1 cellular context compared by ENCODE assay signal in the genomic region with DNA sequence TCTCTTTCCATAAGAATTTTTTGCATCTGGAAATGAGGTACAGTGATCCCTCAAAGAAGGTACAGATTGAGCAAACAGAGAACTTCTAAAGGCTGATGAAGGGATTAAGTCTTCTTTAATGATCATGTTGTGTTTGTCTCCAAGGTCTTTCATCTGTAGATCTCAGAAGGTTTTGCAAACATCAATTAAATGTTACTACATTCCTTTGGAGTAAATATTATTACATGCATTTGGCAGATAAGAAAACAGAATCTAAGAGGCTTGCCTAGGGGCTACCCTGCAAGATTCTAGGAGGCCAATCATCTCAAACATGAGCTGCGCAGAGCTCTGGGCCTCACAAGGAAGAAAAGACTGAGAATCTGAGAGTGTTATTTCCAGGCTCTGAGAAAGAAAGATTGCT.
TF ChIP-seq lines count a peak whose summit lies in the region.

No MANE protein-coding gene starts in this region.

TF ChIP-seq in HepG2, 621 proteins besides CTCF, POLR2A, EP300 and RAD21 (continued from another document and continues in another):
- TF ChIP-seq, protein P1, sequence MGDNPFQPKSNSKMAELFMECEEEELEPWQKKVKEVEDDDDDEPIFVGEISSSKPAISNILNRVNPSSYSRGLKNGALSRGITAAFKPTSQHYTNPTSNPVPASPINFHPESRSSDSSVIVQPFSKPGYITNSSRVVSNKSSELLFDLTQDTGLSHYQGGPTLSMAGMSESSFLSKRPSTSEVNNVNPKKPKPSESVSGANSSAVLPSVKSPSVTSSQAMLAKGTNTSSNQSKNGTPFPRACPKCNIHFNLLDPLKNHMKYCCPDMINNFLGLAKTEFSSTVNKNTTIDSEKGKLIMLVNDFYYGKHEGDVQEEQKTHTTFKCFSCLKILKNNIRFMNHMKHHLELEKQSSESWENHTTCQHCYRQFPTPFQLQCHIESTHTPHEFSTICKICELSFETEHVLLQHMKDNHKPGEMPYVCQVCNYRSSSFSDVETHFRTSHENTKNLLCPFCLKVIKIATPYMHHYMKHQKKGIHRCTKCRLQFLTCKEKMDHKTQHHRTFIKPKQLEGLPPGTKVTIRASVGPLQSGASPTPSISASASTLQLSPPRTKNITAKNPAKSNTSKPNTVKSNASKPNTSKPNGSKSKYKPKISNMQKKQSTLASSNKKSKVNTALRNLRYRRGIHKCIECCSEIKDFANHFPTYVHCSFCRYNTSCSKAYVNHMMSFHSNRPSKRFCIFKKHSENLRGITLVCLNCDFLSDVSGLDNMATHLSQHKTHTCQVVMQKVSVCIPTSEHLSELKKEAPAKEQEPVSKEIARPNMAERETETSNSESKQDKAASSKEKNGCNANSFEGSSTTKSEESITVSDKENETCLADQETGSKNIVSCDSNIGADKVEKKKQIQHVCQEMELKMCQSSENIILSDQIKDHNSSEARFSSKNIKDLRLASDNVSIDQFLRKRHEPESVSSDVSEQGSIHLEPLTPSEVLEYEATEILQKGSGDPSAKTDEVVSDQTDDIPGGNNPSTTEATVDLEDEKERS (CRISPR knock-in tag; IDR thresholded peaks at IDR 0.05) = no peak
- TF ChIP-seq ZNF564 (CRISPR knock-in tag; IDR thresholded peaks at IDR 0.05) (no peak), ZNF17 (CRISPR knock-in tag; IDR thresholded peaks at IDR 0.05) (no peak), ZNF263 (CRISPR knock-in tag; IDR thresholded peaks at IDR 0.05) (no peak), REXO4 (CRISPR knock-in tag; IDR thresholded peaks at IDR 0.05; ENCODE audit: borderline replicate concordance) (no peak), NR3C1 (CRISPR knock-in tag; IDR thresholded peaks at IDR 0.05) (no peak), MED13 (CRISPR knock-in tag; IDR thresholded peaks at IDR 0.05) (no peak), FIP1L1 (IDR thresholded peaks at IDR 0.05; ENCODE audit: borderline replicate concordance, insufficient read depth, low read depth, low read length) (no peak), RORA (CRISPR knock-in tag; IDR thresholded peaks at IDR 0.05) (no peak), ZNF331 (CRISPR knock-in tag; IDR thresholded peaks at IDR 0.05) (no peak), HNRNPL (IDR thresholded peaks at IDR 0.05; ENCODE audit: low read depth, low read length) (no peak), KDM5B (CRISPR knock-in tag; IDR thresholded peaks at IDR 0.05; ENCODE audit: borderline replicate concordance) (no peak), JUND (CRISPR knock-in tag; IDR thresholded peaks at IDR 0.05) (no peak), ARNTL (CRISPR knock-in tag; IDR thresholded peaks at IDR 0.05) (no peak), SPEN (CRISPR knock-in tag; IDR thresholded peaks at IDR 0.05; ENCODE audit: low read depth) (no peak), EED (CRISPR knock-in tag; IDR thresholded peaks at IDR 0.05) (no peak), SRSF4 (IDR thresholded peaks at IDR 0.05; ENCODE audit: low read depth, low read length, poor library complexity, severe bottlenecking) (no peak), TCF7L2 (IDR thresholded peaks at IDR 0.05; ENCODE audit: low read depth, low read length) (peak; percentile 76; the same call in 1 of the 2 replicates), CREM (IDR thresholded peaks at IDR 0.05) (peak; percentile 82; the same call in 1 of the 2 replicates), CREM (CRISPR knock-in tag; IDR thresholded peaks at IDR 0.05) (no peak), KAT8 (CRISPR knock-in tag; IDR thresholded peaks at IDR 0.05) (no peak), TEAD2 (CRISPR knock-in tag; IDR thresholded peaks at IDR 0.05) (no peak), BCL6 (CRISPR knock-in tag; IDR thresholded peaks at IDR 0.05) (peak; percentile 75), RBFOX2 (IDR thresholded peaks at IDR 0.05; ENCODE audit: low read depth, low read length) (no peak), ETV5 (CRISPR knock-in tag; IDR thresholded peaks at IDR 0.05; ENCODE audit: borderline replicate concordance) (no peak), ZNF160 (CRISPR knock-in tag; IDR thresholded peaks at IDR 0.05) (no peak), ZNF616 (CRISPR knock-in tag; IDR thresholded peaks at IDR 0.05; ENCODE audit: low read depth) (no peak), RELA (CRISPR knock-in tag; IDR thresholded peaks at IDR 0.05) (no peak), ZIK1 (CRISPR knock-in tag; IDR thresholded peaks at IDR 0.05; ENCODE audit: borderline replicate concordance, low read depth) (no peak), SOX13 (IDR thresholded peaks at IDR 0.05) (no peak), SOX13 (CRISPR knock-in tag; conservative IDR thresholded peaks at IDR 0.05 in 1 of 2, IDR thresholded peaks at IDR 0.05 in 1 of 2) (peak in 1 of 2 experiments; percentile 71; a peak in 2 of 4 replicates), NR2F1 (CRISPR knock-in tag; IDR thresholded peaks at IDR 0.05) (no peak), ZNF33B (CRISPR knock-in tag; IDR thresholded peaks at IDR 0.05) (no peak), ZNF253 (CRISPR knock-in tag; IDR thresholded peaks at IDR 0.05; ENCODE audit: borderline replicate concordance) (no peak), MAFF (IDR thresholded peaks at IDR 0.05; ENCODE audit: low read depth, low read length) (no peak), FOXA3 (CRISPR knock-in tag; IDR thresholded peaks at IDR 0.05) (0 out of 2 replicates have a peak, but pooled peaks have one; percentile 19), ZBTB21 (CRISPR knock-in tag; IDR thresholded peaks at IDR 0.05) (no peak), ZNF615 (CRISPR knock-in tag; IDR thresholded peaks at IDR 0.05; ENCODE audit: borderline replicate concordance) (no peak), ZNF460 (CRISPR knock-in tag; IDR thresholded peaks at IDR 0.05; ENCODE audit: borderline replicate concordance) (no peak), ZNF703 (CRISPR knock-in tag; IDR thresholded peaks at IDR 0.05; ENCODE audit: borderline replicate concordance) (no peak), ZEB1 (IDR thresholded peaks at IDR 0.05; ENCODE audit: insufficient replicate concordance, low read depth) (no peak), CENPX (CRISPR knock-in tag; IDR thresholded peaks at IDR 0.05) (no peak), PRPF4 (IDR thresholded peaks at IDR 0.05; ENCODE audit: low read depth, low read length, poor library complexity, severe bottlenecking) (no peak), KMT2B (CRISPR knock-in tag; IDR thresholded peaks at IDR 0.05) (no peak), ZNF335 (CRISPR knock-in tag; IDR thresholded peaks at IDR 0.05) (no peak), ZNF841 (CRISPR knock-in tag; IDR thresholded peaks at IDR 0.05; ENCODE audit: borderline replicate concordance) (no peak), ZNF660 (CRISPR knock-in tag; IDR thresholded peaks at IDR 0.05; ENCODE audit: borderline replicate concordance, low read depth) (no peak)
- TF ChIP-seq, protein P2, sequence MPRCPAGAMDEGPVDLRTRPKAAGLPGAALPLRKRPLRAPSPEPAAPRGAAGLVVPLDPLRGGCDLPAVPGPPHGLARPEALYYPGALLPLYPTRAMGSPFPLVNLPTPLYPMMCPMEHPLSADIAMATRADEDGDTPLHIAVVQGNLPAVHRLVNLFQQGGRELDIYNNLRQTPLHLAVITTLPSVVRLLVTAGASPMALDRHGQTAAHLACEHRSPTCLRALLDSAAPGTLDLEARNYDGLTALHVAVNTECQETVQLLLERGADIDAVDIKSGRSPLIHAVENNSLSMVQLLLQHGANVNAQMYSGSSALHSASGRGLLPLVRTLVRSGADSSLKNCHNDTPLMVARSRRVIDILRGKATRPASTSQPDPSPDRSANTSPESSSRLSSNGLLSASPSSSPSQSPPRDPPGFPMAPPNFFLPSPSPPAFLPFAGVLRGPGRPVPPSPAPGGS (CRISPR knock-in tag; IDR thresholded peaks at IDR 0.05) = no peak
- TF ChIP-seq, protein P3, sequence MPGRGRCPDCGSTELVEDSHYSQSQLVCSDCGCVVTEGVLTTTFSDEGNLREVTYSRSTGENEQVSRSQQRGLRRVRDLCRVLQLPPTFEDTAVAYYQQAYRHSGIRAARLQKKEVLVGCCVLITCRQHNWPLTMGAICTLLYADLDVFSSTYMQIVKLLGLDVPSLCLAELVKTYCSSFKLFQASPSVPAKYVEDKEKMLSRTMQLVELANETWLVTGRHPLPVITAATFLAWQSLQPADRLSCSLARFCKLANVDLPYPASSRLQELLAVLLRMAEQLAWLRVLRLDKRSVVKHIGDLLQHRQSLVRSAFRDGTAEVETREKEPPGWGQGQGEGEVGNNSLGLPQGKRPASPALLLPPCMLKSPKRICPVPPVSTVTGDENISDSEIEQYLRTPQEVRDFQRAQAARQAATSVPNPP (CRISPR knock-in tag; IDR thresholded peaks at IDR 0.05) = no peak
- TF ChIP-seq, protein P4, sequence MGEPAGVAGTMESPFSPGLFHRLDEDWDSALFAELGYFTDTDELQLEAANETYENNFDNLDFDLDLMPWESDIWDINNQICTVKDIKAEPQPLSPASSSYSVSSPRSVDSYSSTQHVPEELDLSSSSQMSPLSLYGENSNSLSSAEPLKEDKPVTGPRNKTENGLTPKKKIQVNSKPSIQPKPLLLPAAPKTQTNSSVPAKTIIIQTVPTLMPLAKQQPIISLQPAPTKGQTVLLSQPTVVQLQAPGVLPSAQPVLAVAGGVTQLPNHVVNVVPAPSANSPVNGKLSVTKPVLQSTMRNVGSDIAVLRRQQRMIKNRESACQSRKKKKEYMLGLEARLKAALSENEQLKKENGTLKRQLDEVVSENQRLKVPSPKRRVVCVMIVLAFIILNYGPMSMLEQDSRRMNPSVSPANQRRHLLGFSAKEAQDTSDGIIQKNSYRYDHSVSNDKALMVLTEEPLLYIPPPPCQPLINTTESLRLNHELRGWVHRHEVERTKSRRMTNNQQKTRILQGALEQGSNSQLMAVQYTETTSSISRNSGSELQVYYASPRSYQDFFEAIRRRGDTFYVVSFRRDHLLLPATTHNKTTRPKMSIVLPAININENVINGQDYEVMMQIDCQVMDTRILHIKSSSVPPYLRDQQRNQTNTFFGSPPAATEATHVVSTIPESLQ (CRISPR knock-in tag; conservative IDR thresholded peaks at IDR 0.05) = no peak
- TF ChIP-seq, protein P5, sequence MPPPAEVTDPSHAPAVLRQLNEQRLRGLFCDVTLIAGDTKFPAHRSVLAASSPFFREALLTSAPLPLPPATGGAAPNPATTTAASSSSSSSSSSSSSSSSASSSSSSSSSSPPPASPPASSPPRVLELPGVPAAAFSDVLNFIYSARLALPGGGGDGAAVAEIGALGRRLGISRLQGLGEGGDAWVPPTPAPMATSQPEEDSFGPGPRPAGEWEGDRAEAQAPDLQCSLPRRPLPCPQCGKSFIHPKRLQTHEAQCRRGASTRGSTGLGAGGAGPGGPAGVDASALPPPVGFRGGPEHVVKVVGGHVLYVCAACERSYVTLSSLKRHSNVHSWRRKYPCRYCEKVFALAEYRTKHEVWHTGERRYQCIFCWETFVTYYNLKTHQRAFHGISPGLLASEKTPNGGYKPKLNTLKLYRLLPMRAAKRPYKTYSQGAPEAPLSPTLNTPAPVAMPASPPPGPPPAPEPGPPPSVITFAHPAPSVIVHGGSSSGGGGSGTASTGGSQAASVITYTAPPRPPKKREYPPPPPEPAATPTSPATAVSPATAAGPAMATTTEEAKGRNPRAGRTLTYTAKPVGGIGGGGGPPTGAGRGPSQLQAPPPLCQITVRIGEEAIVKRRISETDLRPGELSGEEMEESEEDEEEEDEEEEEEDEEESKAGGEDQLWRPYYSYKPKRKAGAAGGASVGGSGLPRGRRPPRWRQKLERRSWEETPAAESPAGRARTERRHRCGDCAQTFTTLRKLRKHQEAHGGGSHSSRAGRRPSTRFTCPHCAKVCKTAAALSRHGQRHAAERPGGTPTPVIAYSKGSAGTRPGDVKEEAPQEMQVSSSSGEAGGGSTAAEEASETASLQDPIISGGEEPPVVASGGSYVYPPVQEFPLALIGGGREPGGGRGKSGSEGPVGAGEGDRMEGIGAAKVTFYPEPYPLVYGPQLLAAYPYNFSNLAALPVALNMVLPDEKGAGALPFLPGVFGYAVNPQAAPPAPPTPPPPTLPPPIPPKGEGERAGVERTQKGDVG (CRISPR knock-in tag; IDR thresholded peaks at IDR 0.05; ENCODE audit: borderline replicate concordance) = no peak
- TF ChIP-seq, protein P6, sequence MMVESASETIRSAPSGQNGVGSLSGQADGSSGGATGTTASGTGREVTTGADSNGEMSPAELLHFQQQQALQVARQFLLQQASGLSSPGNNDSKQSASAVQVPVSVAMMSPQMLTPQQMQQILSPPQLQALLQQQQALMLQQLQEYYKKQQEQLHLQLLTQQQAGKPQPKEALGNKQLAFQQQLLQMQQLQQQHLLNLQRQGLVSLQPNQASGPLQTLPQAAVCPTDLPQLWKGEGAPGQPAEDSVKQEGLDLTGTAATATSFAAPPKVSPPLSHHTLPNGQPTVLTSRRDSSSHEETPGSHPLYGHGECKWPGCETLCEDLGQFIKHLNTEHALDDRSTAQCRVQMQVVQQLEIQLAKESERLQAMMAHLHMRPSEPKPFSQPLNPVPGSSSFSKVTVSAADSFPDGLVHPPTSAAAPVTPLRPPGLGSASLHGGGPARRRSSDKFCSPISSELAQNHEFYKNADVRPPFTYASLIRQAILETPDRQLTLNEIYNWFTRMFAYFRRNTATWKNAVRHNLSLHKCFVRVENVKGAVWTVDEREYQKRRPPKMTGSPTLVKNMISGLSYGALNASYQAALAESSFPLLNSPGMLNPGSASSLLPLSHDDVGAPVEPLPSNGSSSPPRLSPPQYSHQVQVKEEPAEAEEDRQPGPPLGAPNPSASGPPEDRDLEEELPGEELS (CRISPR knock-in tag; IDR thresholded peaks at IDR 0.05) = no peak; the same call in 1 of the 2 replicates
- TF ChIP-seq, protein P7, sequence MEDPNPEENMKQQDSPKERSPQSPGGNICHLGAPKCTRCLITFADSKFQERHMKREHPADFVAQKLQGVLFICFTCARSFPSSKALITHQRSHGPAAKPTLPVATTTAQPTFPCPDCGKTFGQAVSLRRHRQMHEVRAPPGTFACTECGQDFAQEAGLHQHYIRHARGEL (CRISPR knock-in tag; IDR thresholded peaks at IDR 0.05) = no peak
- TF ChIP-seq, protein P8, sequence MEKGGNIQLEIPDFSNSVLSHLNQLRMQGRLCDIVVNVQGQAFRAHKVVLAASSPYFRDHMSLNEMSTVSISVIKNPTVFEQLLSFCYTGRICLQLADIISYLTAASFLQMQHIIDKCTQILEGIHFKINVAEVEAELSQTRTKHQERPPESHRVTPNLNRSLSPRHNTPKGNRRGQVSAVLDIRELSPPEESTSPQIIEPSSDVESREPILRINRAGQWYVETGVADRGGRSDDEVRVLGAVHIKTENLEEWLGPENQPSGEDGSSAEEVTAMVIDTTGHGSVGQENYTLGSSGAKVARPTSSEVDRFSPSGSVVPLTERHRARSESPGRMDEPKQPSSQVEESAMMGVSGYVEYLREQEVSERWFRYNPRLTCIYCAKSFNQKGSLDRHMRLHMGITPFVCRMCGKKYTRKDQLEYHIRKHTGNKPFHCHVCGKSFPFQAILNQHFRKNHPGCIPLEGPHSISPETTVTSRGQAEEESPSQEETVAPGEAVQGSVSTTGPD (CRISPR knock-in tag; IDR thresholded peaks at IDR 0.05) = no peak
- TF ChIP-seq, protein P9, sequence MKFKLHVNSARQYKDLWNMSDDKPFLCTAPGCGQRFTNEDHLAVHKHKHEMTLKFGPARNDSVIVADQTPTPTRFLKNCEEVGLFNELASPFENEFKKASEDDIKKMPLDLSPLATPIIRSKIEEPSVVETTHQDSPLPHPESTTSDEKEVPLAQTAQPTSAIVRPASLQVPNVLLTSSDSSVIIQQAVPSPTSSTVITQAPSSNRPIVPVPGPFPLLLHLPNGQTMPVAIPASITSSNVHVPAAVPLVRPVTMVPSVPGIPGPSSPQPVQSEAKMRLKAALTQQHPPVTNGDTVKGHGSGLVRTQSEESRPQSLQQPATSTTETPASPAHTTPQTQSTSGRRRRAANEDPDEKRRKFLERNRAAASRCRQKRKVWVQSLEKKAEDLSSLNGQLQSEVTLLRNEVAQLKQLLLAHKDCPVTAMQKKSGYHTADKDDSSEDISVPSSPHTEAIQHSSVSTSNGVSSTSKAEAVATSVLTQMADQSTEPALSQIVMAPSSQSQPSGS (CRISPR knock-in tag; IDR thresholded peaks at IDR 0.05) = peak; percentile 41; the same call in 1 of the 2 replicates
